Comparison of ENCODE assay signal across 11 cellular contexts in genomic region chr1:226708967-226709396, GRCh38. TPM values are rescaled to one million over a fixed set of nuclear protein-coding genes. Genes with fewer than 3 reads are reported as not detected.
DNase-seq lines count a peak whose midpoint lies in the region; ATAC-seq, FAIRE-seq and TF ChIP-seq lines count a peak whose summit lies in the region.
"Had no signal": no experiment of that assay in that cellular context is flagged by ENCODE, and none has a peak within 500 bp of the region (broad histone marks: within the 10 kb centered on the region; RNA-seq: fewer than 3 reads in every experiment).

No MANE protein-coding gene starts in this region.

- H3K27ac Mint-ChIP-seq in effector memory CD8-positive, alpha-beta T cell = peak overlapping the region; percentile 91 to 95

- TF ChIP-seq CTCF in GM06990 (IDR thresholded peaks at IDR 0.05; ENCODE audit: insufficient read depth, low read length, poor library complexity, severe bottlenecking) (peak; percentile 22), PC-3 (conservative IDR thresholded peaks at IDR 0.05; ENCODE audit: low read depth, low read length) (peak; percentile 26; the same call in 1 of the 2 replicates), smooth muscle cell (IDR thresholded peaks at IDR 0.05; ENCODE audit: borderline replicate concordance, insufficient read depth, poor library complexity, severe bottlenecking) (no peak)

- no peaks in the 10 kb centered on the region for H3K27me3 ChIP-seq in GM06990 (replicated peaks; ENCODE audit: control insufficient read depth, insufficient read depth, low read length)
- H3K27me3 ChIP-seq in PC-3 (ENCODE audit: low read length) = no peaks in the 10 kb centered on the region
- H3K27me3 ChIP-seq in smooth muscle cell (ENCODE audit: low read depth) = no peaks in the 10 kb centered on the region

- H3K4me3 Mint-ChIP-seq in effector memory CD8-positive, alpha-beta T cell = peak overlapping the region; percentile 49 to 58

- no peaks in the 10 kb centered on the region for H3K9me2 ChIP-seq in PC-3 (replicated peaks; ENCODE audit: low read length)

- H3K79me2 ChIP-seq in PC-3 (ENCODE audit: low read length) = no peaks in the 10 kb centered on the region
- H3K79me2 ChIP-seq in smooth muscle cell (ENCODE audit: low read depth) = peaks cover 19% of the 10 kb centered on the region

- DNase-seq in GM06990 (ENCODE audit: extremely low read depth, insufficient read length) = no peak
- DNase-seq in PC-3 = no peak
- DNase-seq in effector memory CD8-positive, alpha-beta T cell = no peak
- DNase-seq in smooth muscle cell (lab: John Stamatoyannopoulos, UW; ENCODE audit: unreplicated experiment) = no peak
- no peak for DNase-seq in stimulated activated CD8-positive, alpha-beta memory T cell treated with anti-CD3 and anti-CD28 coated beads, Interleukin-4, amount 100 ng/mL, for 48 hours
- DNase-seq in HTR-8/SVneo (ENCODE audit: insufficient read length, low spot score) = no peak
- no peak for DNase-seq in NOMO-1 treated with DMSO at 0.1 percent for 48 hours (lab: John Stamatoyannopoulos, UW; ENCODE audit: unreplicated experiment)
- no peak for DNase-seq in cerebellar nuclear complex (lab: John Stamatoyannopoulos, UW)
- DNase-seq: activated gamma-delta T cell, KG1 had no signal

- WGBS in smooth muscle cell (ENCODE audit: low lambda C conversion rate) = 58% methylated on average over 5 of the region's 5 CpGs

- H3K36me3 Mint-ChIP-seq in effector memory CD8-positive, alpha-beta T cell (ENCODE audit: insufficient read depth) = peaks cover 85% of the 10 kb centered on the region

- H2AFZ ChIP-seq in PC-3 (ENCODE audit: low read length) (no peak overlapping the region), smooth muscle cell (ENCODE audit: low read depth) (no peak overlapping the region)

- H4K20me1 ChIP-seq in PC-3 (ENCODE audit: low read length) (no peaks in the 10 kb centered on the region), smooth muscle cell (ENCODE audit: low read depth) (peaks cover 4% of the 10 kb centered on the region)

- peaks cover 55 to 70% of the 10 kb centered on the region in 2 donors for H3K4me1 Mint-ChIP-seq in effector memory CD8-positive, alpha-beta T cell (ENCODE audit: low read depth in 2 of 2)

- BruUV-seq in PC-3 (replicated peaks; lab: Mats Ljungman, UMichigan) = no TSS peak

- H3K4me1 ChIP-seq in PC-3 (ENCODE audit: insufficient read depth, low read length) = peaks cover 27% of the 10 kb centered on the region
- peaks cover 3% of the 10 kb centered on the region for H3K4me1 ChIP-seq in smooth muscle cell (ENCODE audit: low read depth)

- H3K27me3 Mint-ChIP-seq in effector memory CD8-positive, alpha-beta T cell = no peaks in the 10 kb centered on the region

- intact Hi-C loops in PC-3 (cut with micrococcal nuclease) = no loop called here

- H3K9me3 ChIP-seq in PC-3 (ENCODE audit: low read length) (no peaks in the 10 kb centered on the region), smooth muscle cell (replicated peaks; ENCODE audit: low read depth) (no peaks in the 10 kb centered on the region)

- H3K4me3 ChIP-seq in GM06990 (replicated peaks; ENCODE audit: low read depth, low read length) = no peak overlapping the region
- no peak overlapping the region for H3K4me3 ChIP-seq in PC-3 (ENCODE audit: low read length)
- no peak overlapping the region for H3K4me3 ChIP-seq in smooth muscle cell

- H3F3A ChIP-seq in PC-3 (ENCODE audit: low read length, unreplicated experiment) (no peaks in the 10 kb centered on the region), smooth muscle cell (ENCODE audit: low read depth) (peaks cover 7% of the 10 kb centered on the region)

- POLR2A ChIA-PET in PC-3 (lab: Charles Lee; ENCODE audit: unreplicated experiment) = no interaction called here

- ATAC-seq in PC-3 = no peak
- no peak for ATAC-seq in effector memory CD8-positive, alpha-beta T cell (replicated peaks)

- no peak for FAIRE-seq in HTR-8/SVneo (lab: Jason Lieb, UNC)
- FAIRE-seq: urothelium cell line had no signal

- H3K4me2 ChIP-seq in PC-3 (ENCODE audit: low read length) (no peak overlapping the region), smooth muscle cell (no peak overlapping the region)

- no peaks in the 10 kb centered on the region for H3K9me3 Mint-ChIP-seq in effector memory CD8-positive, alpha-beta T cell

- CTCF ChIA-PET in PC-3 (lab: Charles Lee) = no interaction called here

- H3K36me3 ChIP-seq in GM06990 (ENCODE audit: control insufficient read depth, insufficient read depth, low read length) (peaks cover 2% of the 10 kb centered on the region), PC-3 (ENCODE audit: low read depth, low read length) (no peaks in the 10 kb centered on the region), smooth muscle cell (ENCODE audit: low read depth) (no peaks in the 10 kb centered on the region)

- H3K9ac ChIP-seq in PC-3 (ENCODE audit: low read length) (no peak overlapping the region), smooth muscle cell (ENCODE audit: low read depth) (no peak overlapping the region)

- 0 out of 2 replicates have a peak overlapping the region, but pooled peaks have one; percentile 1 for H3K27ac ChIP-seq in PC-3 (ENCODE audit: low read length)
- H3K27ac ChIP-seq in smooth muscle cell (ENCODE audit: low read depth) = peak overlapping the region; percentile 60

RNA-seq across cellular contexts. Expression of gene ITPKB, which starts 30.1 kb away (rescaled TPM):
- total RNA-seq in PC-3 (2014; rRNA removed) = 17.7 and 24.1 TPM in 2 replicates
- total RNA-seq in smooth muscle cell = 8.9 and 12.5 TPM in 2 replicates
- polyA plus RNA-seq in smooth muscle cell = 11.4 and 12.2 TPM in 2 replicates
